19 cellular contexts compared by ENCODE assay signal in the genomic region with DNA sequence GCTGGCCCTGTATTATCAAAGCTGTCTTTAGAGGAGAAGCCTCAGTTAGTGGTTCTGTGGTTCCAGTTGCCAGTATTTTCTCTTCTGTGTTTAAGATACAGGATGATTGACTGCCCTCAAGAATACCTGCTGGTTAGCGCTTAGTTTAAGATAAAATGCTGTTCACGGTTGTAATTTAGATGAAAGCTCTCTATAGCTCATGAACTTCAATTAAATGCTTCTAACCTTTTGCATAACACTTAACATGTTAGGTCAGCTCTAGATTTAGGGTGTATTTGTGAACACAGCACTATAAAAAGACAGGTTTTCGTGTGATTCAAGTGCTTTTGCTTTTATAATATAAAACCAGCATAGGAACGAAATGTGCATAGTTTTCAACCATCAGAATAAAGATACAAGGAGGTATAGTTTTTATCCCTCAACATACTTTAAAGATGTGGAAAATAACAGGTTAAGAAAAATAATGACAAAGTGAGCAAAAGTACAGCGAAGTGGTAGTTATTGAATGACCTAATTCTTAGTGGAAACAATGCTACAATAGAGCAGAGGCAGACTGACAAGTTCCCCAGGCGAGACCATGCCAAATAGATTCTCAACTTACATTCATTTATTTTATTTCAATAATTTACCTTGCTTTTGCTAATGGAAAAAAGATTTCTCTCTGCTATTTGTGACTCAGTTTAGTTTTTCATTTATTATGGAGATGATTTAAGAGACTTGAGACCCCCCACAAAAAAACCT.
"Had no signal": no experiment of that assay in that cellular context is flagged by ENCODE, and none has a peak within 500 bp of the region (broad histone marks: within the 10 kb centered on the region; RNA-seq: fewer than 3 reads in every experiment).

No MANE protein-coding gene starts in this region.

- H3K36me3 Mint-ChIP-seq: activated CD8-positive, alpha-beta memory T cell treated with anti-CD3 and anti-CD28 coated beads, Interleukin-2, amount 10 ng/mL, durations not matched to agents 7 days and 5 days; activated naive CD8-positive, alpha-beta T cell had no signal

- H3K4me3 ChIP-seq: esophagus squamous epithelium, heart right ventricle, skin epidermis, thoracic aorta, uterus had no signal

- H3K4me3 Mint-ChIP-seq: activated CD8-positive, alpha-beta memory T cell treated with anti-CD3 and anti-CD28 coated beads, Interleukin-2, amount 10 ng/mL, durations not matched to agents 7 days and 5 days; activated naive CD8-positive, alpha-beta T cell; activated T-cell treated with anti-CD3 and anti-CD28 coated beads, Interleukin-2, amount 50 U/mL, for 24 hours; dendritic cell treated with granulocyte-macrophage colony-stimulating factor and Interleukin-4, amounts not matched to agents 40 ng/mL and 50 ng/mL, for 4 days; stimulated activated naive CD8-positive, alpha-beta T cell treated with anti-CD3 and anti-CD28 coated beads, Interleukin-15, amount 100 ng/mL, for 72 hours; T-helper 2 cell treated with Interferon-gamma antibody and Interleukin-4, amounts not matched to agents 5 μg/mL and 100 μg/mL, for 36 hours had no signal

- H3K36me3 ChIP-seq: brain microvascular endothelial cell, esophagus squamous epithelium, heart right ventricle, thoracic aorta, uterus had no signal

- H3K27me3 ChIP-seq: brain microvascular endothelial cell, esophagus squamous epithelium, heart right ventricle, uterus had no signal

- H3K9me3 ChIP-seq: esophagus squamous epithelium, heart right ventricle, thoracic aorta, uterus had no signal

- DNase-seq: activated CD4-positive, alpha-beta T cell treated with anti-CD3 and anti-CD28 coated beads for 1 hour; activated CD4-positive, alpha-beta T cell treated with anti-CD3 and anti-CD28 coated beads, Interleukin-2, amount 50 U/mL, for 48 hours; activated CD8-positive, alpha-beta memory T cell treated with anti-CD3 and anti-CD28 coated beads, Interleukin-2, amount 10 ng/mL, durations not matched to agents 7 days and 5 days; activated effector memory CD4-positive, alpha-beta T cell treated with Interleukin-2 at 50 U/mL for 16 hours; activated T-cell treated with anti-CD3 and anti-CD28 coated beads, Interleukin-2, amount 50 U/mL, for 24 hours; brain microvascular endothelial cell; esophagus squamous epithelium; foreskin fibroblast; heart right ventricle; midbrain; stimulated activated CD4-positive, alpha-beta T cell treated with anti-CD3 and anti-CD28 coated beads, Interleukin-4, amount 100 ng/mL, for 4 hours; stimulated activated naive CD8-positive, alpha-beta T cell treated with anti-CD3 and anti-CD28 coated beads, Interleukin-15, amount 100 ng/mL, for 72 hours; uterus had no signal

- H3K9me3 Mint-ChIP-seq: activated T-cell treated with anti-CD3 and anti-CD28 coated beads, Interleukin-2, amount 50 U/mL, for 24 hours; dendritic cell treated with granulocyte-macrophage colony-stimulating factor and Interleukin-4, amounts not matched to agents 40 ng/mL and 50 ng/mL, for 4 days; stimulated activated naive CD8-positive, alpha-beta T cell treated with anti-CD3 and anti-CD28 coated beads, Interleukin-15, amount 100 ng/mL, for 72 hours; T-helper 2 cell treated with Interferon-gamma antibody and Interleukin-4, amounts not matched to agents 5 μg/mL and 100 μg/mL, for 36 hours had no signal

- H3K4me1 Mint-ChIP-seq: activated CD8-positive, alpha-beta memory T cell treated with anti-CD3 and anti-CD28 coated beads, Interleukin-2, amount 10 ng/mL, durations not matched to agents 7 days and 5 days; stimulated activated naive CD8-positive, alpha-beta T cell treated with anti-CD3 and anti-CD28 coated beads, Interleukin-15, amount 100 ng/mL, for 72 hours had no signal

- H3K27ac Mint-ChIP-seq: activated CD8-positive, alpha-beta memory T cell treated with anti-CD3 and anti-CD28 coated beads, Interleukin-2, amount 10 ng/mL, durations not matched to agents 7 days and 5 days; activated naive CD8-positive, alpha-beta T cell; activated T-cell treated with anti-CD3 and anti-CD28 coated beads, Interleukin-2, amount 50 U/mL, for 24 hours; dendritic cell treated with granulocyte-macrophage colony-stimulating factor and Interleukin-4, amounts not matched to agents 40 ng/mL and 50 ng/mL, for 4 days; stimulated activated naive CD8-positive, alpha-beta T cell treated with anti-CD3 and anti-CD28 coated beads, Interleukin-15, amount 100 ng/mL, for 72 hours; T-helper 2 cell treated with Interferon-gamma antibody and Interleukin-4, amounts not matched to agents 5 μg/mL and 100 μg/mL, for 36 hours had no signal

- H3K27ac ChIP-seq: brain microvascular endothelial cell, esophagus squamous epithelium, heart right ventricle, parathyroid adenoma, skin epidermis, thoracic aorta, uterus had no signal

- H3K4me1 ChIP-seq: esophagus squamous epithelium, heart right ventricle, parathyroid adenoma, uterus had no signal

- H3K27me3 Mint-ChIP-seq: activated CD8-positive, alpha-beta memory T cell treated with anti-CD3 and anti-CD28 coated beads, Interleukin-2, amount 10 ng/mL, durations not matched to agents 7 days and 5 days; activated T-cell treated with anti-CD3 and anti-CD28 coated beads, Interleukin-2, amount 50 U/mL, for 24 hours; dendritic cell treated with granulocyte-macrophage colony-stimulating factor and Interleukin-4, amounts not matched to agents 40 ng/mL and 50 ng/mL, for 4 days had no signal
